In the genomic region with DNA sequence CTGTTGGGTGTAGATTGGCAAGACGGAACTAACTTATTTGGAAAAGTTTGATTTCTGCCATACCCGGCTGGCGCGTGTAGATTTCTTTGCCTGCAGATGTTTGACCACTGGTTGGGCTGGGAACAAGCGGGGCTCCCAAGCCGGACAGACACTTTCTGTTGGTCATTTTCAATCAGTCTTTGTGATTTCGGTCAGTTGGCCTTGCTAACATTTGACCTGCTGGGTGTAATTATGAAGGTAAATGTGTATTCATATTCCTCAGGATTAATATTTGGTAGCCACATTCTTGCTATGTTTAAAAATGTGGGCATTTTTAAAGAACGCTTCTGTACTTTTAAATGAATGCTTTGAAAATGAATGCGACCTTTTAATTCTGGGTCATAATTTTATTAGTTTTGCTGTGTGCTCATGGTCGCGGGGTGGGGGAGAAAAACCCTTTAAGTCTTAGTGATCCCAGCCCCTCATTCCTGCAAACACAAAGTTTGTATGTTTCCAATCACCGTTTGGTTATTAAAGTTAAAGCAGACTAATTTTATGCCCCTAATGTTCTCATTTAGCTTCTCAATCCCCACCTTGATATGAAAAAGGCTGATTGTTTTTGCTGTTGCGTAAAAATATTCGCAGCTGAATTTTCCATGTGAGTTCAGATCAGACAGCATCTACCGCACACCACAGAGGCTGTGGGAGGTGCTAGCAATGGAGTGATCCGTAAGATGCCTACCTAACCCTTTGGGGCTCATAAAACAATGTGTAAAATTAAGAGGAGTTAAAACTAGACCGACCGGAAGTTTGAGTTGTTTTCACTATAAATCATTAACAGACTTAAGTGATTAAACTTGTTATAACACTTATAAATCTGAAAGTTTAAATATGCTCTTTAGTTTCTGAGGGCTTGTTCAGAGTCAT, we compare ENCODE assay signal across 8 cellular contexts. TPM values are rescaled to one million over a fixed set of nuclear protein-coding genes. Genes with fewer than 3 reads are reported as not detected.
DNase-seq lines count a peak whose midpoint lies in the region; ATAC-seq and TF ChIP-seq lines count a peak whose summit lies in the region.

No MANE protein-coding gene starts in this region.

- no peaks in the 10 kb centered on the region for H3K36me3 Mint-ChIP-seq in natural killer cell

- intact Hi-C loops in natural killer cell (cut with micrococcal nuclease) = loop anchor here (5.0 kb wide), 1 partner anchor 204 kb away; no protein-coding TSS in a partner anchor
- intact Hi-C loops in thyroid gland (cut with DNase I) = no loop called here

- H3K27ac ChIP-seq in ACC112 (ENCODE audit: low read depth, low read length) = no peak overlapping the region
- H3K27ac ChIP-seq in WERI-Rb-1 = no peak overlapping the region; the same call in 1 of the 2 replicates
- H3K27ac ChIP-seq in duodenal mucosa (ENCODE audit: low read depth, low read length) = peak overlapping the region; percentile 27
- H3K27ac ChIP-seq in thyroid gland = peak overlapping the region; percentile 71 to 92 (median 83)
- no peak overlapping the region for H3K27ac ChIP-seq in RWPE1

- peak overlapping the region in 1 of 2 donors; percentile 72 for H3K27ac Mint-ChIP-seq in natural killer cell

- peaks cover 24 to 35% of the 10 kb centered on the region in 2 donors for H3K27me3 Mint-ChIP-seq in natural killer cell (ENCODE audit: low read depth in 2 of 2)

- DNase-seq in WERI-Rb-1 (no peak), natural killer cell (no peak), thyroid gland (peak in 1 of 2 donors; percentile 10), islet precursor cell (no peak), RWPE1 (ENCODE audit: low spot score) (no peak)

- no peaks in the 10 kb centered on the region for H3K9me3 Mint-ChIP-seq in natural killer cell

- peaks cover 27% of the 10 kb centered on the region for H3K27me3 ChIP-seq in ACC112 (ENCODE audit: insufficient read depth, low read length)
- H3K27me3 ChIP-seq in WERI-Rb-1 (ENCODE audit: insufficient read depth, low read depth, severe bottlenecking) = no peaks in the 10 kb centered on the region
- H3K27me3 ChIP-seq in duodenal mucosa (ENCODE audit: control insufficient read depth in 1 of 2, insufficient read depth in 2 of 2, low read length in 2 of 2) = peaks cover 6 to 15% of the 10 kb centered on the region in 2 donors
- H3K27me3 ChIP-seq in thyroid gland = no peaks in the 10 kb centered on the region

- H3K36me3 ChIP-seq in ACC112 (ENCODE audit: insufficient read depth, low read length) (no peaks in the 10 kb centered on the region), WERI-Rb-1 (no peaks in the 10 kb centered on the region), duodenal mucosa (ENCODE audit: control insufficient read depth in 1 of 2, insufficient read depth in 2 of 2, low read length in 2 of 2) (no peaks in the 10 kb centered on the region), thyroid gland (no peaks in the 10 kb centered on the region)

- TF ChIP-seq CTCF in WERI-Rb-1 (IDR thresholded peaks at IDR 0.05; ENCODE audit: low read depth, low read length) (no peak), natural killer cell (IDR thresholded peaks at IDR 0.05) (no peak), thyroid gland (IDR thresholded peaks at IDR 0.05) (no peak), RWPE1 (conservative IDR thresholded peaks at IDR 0.05; ENCODE audit: low read depth) (no peak)

- ATAC-seq in natural killer cell (peak in 2 of 3 donors; percentile 40 to 41), HG02885 (IDR thresholded peaks at IDR 0.05; ENCODE audit: poor library complexity, unreplicated experiment) (no peak)

- 56 to 57% methylated on average over 18 of the region's 18 CpGs for WGBS in thyroid gland, 2 donors

- peaks cover 25 to 35% of the 10 kb centered on the region in 2 donors for H3K4me1 Mint-ChIP-seq in natural killer cell

- H3K9me3 ChIP-seq in WERI-Rb-1 (ENCODE audit: severe bottlenecking) (peaks cover 2% of the 10 kb centered on the region), duodenal mucosa (ENCODE audit: control insufficient read depth in 1 of 2, low read length in 2 of 2) (no peaks in the 10 kb centered on the region), thyroid gland (no peaks in the 10 kb centered on the region)

- CTCF ChIA-PET in RWPE1 (lab: Yijun Ruan, JAX) = interaction anchor here (1.0 kb wide), 1 partner anchor 46 kb away, joined by 3 read pairs; no protein-coding TSS in a partner anchor

- no peak overlapping the region for H2AFZ ChIP-seq in ACC112 (ENCODE audit: low read length, unreplicated experiment)

- no peaks in the 10 kb centered on the region for H3K79me2 ChIP-seq in ACC112 (ENCODE audit: control insufficient read depth, insufficient read depth, low read length, unreplicated experiment)

- no peak for TF ChIP-seq POLR2A in thyroid gland (IDR thresholded peaks at IDR 0.05)

- H3K4me3 ChIP-seq in ACC112 (ENCODE audit: low read depth, low read length) = peak overlapping the region; percentile 72
- H3K4me3 ChIP-seq in WERI-Rb-1 (ENCODE audit: low read depth, low read length) = peak overlapping the region; percentile 45
- peak overlapping the region; percentile 75 to 77 for H3K4me3 ChIP-seq in duodenal mucosa (ENCODE audit: low read depth in 1 of 2, low read length in 2 of 2)
- H3K4me3 ChIP-seq in thyroid gland (replicated peaks in 1 of 3) = peak overlapping the region in 2 of 3 donors; percentile 18 to 48

- POLR2A ChIA-PET in RWPE1 (lab: Yijun Ruan, JAX; ENCODE audit: low non-redundant PET) = no interaction called here

- H3K4me1 ChIP-seq in ACC112 (ENCODE audit: control insufficient read depth, insufficient read depth, low read length, unreplicated experiment) = peaks cover 23% of the 10 kb centered on the region
- peaks cover 9 to 15% of the 10 kb centered on the region in 2 donors for H3K4me1 ChIP-seq in duodenal mucosa (ENCODE audit: control insufficient read depth in 1 of 2, insufficient read depth in 2 of 2, low read length in 2 of 2)
- H3K4me1 ChIP-seq in thyroid gland = peaks cover 19 to 41% of the 10 kb centered on the region in 2 donors

- peak overlapping the region; percentile 10 to 14 for H3K9ac ChIP-seq in duodenal mucosa (ENCODE audit: low read depth in 1 of 2, low read length in 2 of 2)

- peak overlapping the region; percentile 88 for H3K4me3 Mint-ChIP-seq in natural killer cell

RNA-seq across cellular contexts. Expression of a gene that starts 1.5 kb away (rescaled TPM):
- 10 to 100 TPM in 1 of 3 donors, 1 to 10 TPM in 2; 5.6 to 10.1 (median 6.1) TPM for total RNA-seq in natural killer cell
- total RNA-seq in thyroid gland = 10 to 100 TPM in 3 of 4 donors, 1 to 10 TPM in 1; 9.2 to 18.8 (median 14.8) TPM

Comparison
In these comparisons a context has a peak if more than half of its experiments do, and no peak if none do; other contexts are left out.
1. H3K27ac ChIP-seq: peak in duodenal mucosa (single experiment) and thyroid gland (3 of 3); none in ACC112 (single experiment), WERI-Rb-1 (single experiment) and RWPE1 (single experiment).
2. Peak in every context shown above with its lines, with median percentiles within 50 percentile points of each other: H3K4me3 ChIP-seq.